Comparison of ENCODE assay signal across 8 cellular contexts in genomic region chr21:14383596-14384210, GRCh38. TPM values are rescaled to one million over a fixed set of nuclear protein-coding genes. Genes with fewer than 3 reads are reported as not detected.
DNase-seq lines count a peak whose midpoint lies in the region; FAIRE-seq lines count a peak whose summit lies in the region.

No MANE protein-coding gene starts in this region.

- no peak for FAIRE-seq in small intestine (lab: Jason Lieb, UNC)

- no peaks in the 10 kb centered on the region for H3K27me3 ChIP-seq in H7 (ENCODE audit: control insufficient read depth, insufficient read depth, low read length)
- no peaks in the 10 kb centered on the region for H3K27me3 ChIP-seq in small intestine (ENCODE audit: control insufficient read depth in 2 of 2, insufficient read depth in 2 of 2, low read length in 2 of 2)

- H3K36me3 ChIP-seq in H7 (replicated peaks; ENCODE audit: control insufficient read depth, insufficient read depth, low read length) (no peaks in the 10 kb centered on the region; the same call in 1 of the 2 replicates), small intestine (ENCODE audit: control insufficient read depth in 2 of 2, insufficient read depth in 2 of 2, low read length in 2 of 2) (no peaks in the 10 kb centered on the region)

- 3% methylated on average over 21 of the region's 21 CpGs for WGBS in adipose tissue, 3 donors
- WGBS in small intestine, 3 donors: 5 to 8% (median 6%) methylated on average over 21 of the region's 21 CpGs

- H3K4me3 ChIP-seq in H7 (ENCODE audit: insufficient read depth, low read depth, low read length): peak overlapping the region; percentile 57
- peak overlapping the region; percentile 86 for H3K4me3 ChIP-seq in iPS-11a (ENCODE audit: low read depth, low read length)
- peak overlapping the region; percentile 55 to 67 for H3K4me3 ChIP-seq in small intestine (ENCODE audit: low read depth in 1 of 2, low read length in 2 of 2)

- no peaks in the 10 kb centered on the region for H3K4me1 ChIP-seq in small intestine (ENCODE audit: control insufficient read depth in 2 of 2, insufficient read depth in 1 of 2, low read depth in 1 of 2, low read length in 1 of 2)

- peak; percentile 6 for DNase-seq in activated CD4-positive, alpha-beta T cell treated with anti-CD3 and anti-CD28 coated beads for 48 hours
- DNase-seq in activated CD4-positive, alpha-beta T cell treated with anti-CD3 and anti-CD28 coated beads for 1 hour: no peak
- DNase-seq in H7 (no peak), LoVo (ENCODE audit: low spot score) (peak; percentile 6), small intestine (peak; percentile 2), COR-L47 (lab: John Stamatoyannopoulos, UW) (no peak)

- no peaks in the 10 kb centered on the region for H3K9me3 ChIP-seq in small intestine (ENCODE audit: control insufficient read depth, low read depth)

- H3K27ac ChIP-seq in adipose tissue (ENCODE audit: low read depth, low read length) (peak overlapping the region; percentile 71), small intestine (ENCODE audit: low read depth in 1 of 2, low read length in 1 of 2) (peak overlapping the region; percentile 35 to 94)

RNA-seq across cellular contexts. Expression of gene HSPA13, which starts 0.8 kb away (rescaled TPM):
- 32.5 and 43.8 TPM in 2 replicates for total RNA-seq in H7 (2014; rRNA removed; shearing (Covaris generic))
- polyA plus RNA-seq in adipose tissue: 1 to 10 TPM; 5.6 to 7.9 (median 5.8) TPM
- 10 to 100 TPM in 1 of 3 donors, 1 to 10 TPM in 2; 1.6 to 10.3 (median 3.8) TPM for polyA plus RNA-seq in small intestine

Comparison
In these comparisons a context has a peak if more than half of its experiments do, and no peak if none do; other contexts are left out.
1. DNase-seq: peak in activated CD4-positive, alpha-beta T cell treated with anti-CD3 and anti-CD28 coated beads for 48 hours (single experiment), LoVo (single experiment) and small intestine (single experiment); none in activated CD4-positive, alpha-beta T cell treated with anti-CD3 and anti-CD28 coated beads for 1 hour (single experiment), H7 (single experiment) and COR-L47 (single experiment).
2. Peak in every context shown above with its lines, with median percentiles within 50 percentile points of each other: H3K4me3 ChIP-seq.